In genomic region chr9:71859939-71860338, GRCh38 we compare ENCODE assay signal across 14 cellular contexts.
"Had no signal": no experiment of that assay in that cellular context is flagged by ENCODE, and none has a peak within 500 bp of the region (broad histone marks: within the 10 kb centered on the region; RNA-seq: fewer than 3 reads in every experiment).

No MANE protein-coding gene starts in this region.

- FAIRE-seq: urothelium cell line had no signal

- ATAC-seq: naive thymus-derived CD4-positive, alpha-beta T cell; right cardiac atrium had no signal

- H3K4me3 ChIP-seq: adrenal gland, lung, smooth muscle cell had no signal

- H3K36me3 ChIP-seq: adrenal gland had no signal

- DNase-seq: activated CD4-positive, alpha-beta T cell treated with anti-CD3 and anti-CD28 coated beads, Interleukin-2, amount 10 ng/mL, durations not matched to agents 7 days and 5 days; activated CD4-positive, CD25-positive, alpha-beta regulatory T cell; activated CD8-positive, alpha-beta memory T cell treated with anti-CD3 and anti-CD28 coated beads for 24 hours; activated naive CD4-positive, alpha-beta T cell treated with Interleukin-2 at 50 U/mL for 16 hours; adrenal gland; cerebellar nuclear complex; dermis blood vessel endothelial cell; erythroblast; immature natural killer cell; naive thymus-derived CD4-positive, alpha-beta T cell; right cardiac atrium had no signal

- H3K27me3 ChIP-seq: adrenal gland had no signal

- H3K4me1 ChIP-seq: adrenal gland had no signal
